Comparison of ENCODE assay signal across 8 cellular contexts in genomic region chr6:13331516-13332348, GRCh38. TPM values are rescaled to one million over a fixed set of nuclear protein-coding genes. Genes with fewer than 3 reads are reported as not detected.
DNase-seq lines count a peak whose midpoint lies in the region; ATAC-seq, FAIRE-seq and TF ChIP-seq lines count a peak whose summit lies in the region.

No MANE protein-coding gene starts in this region.

- no peaks in the 10 kb centered on the region for H3K36me3 Mint-ChIP-seq in T-helper 2 cell treated with Interferon-gamma antibody and Interleukin-4, amounts not matched to agents 5 μg/mL and 100 μg/mL, for 36 hours (ENCODE audit: low read depth)
- no peaks in the 10 kb centered on the region for H3K36me3 Mint-ChIP-seq in activated CD4-positive, alpha-beta memory T cell treated with anti-CD3 and anti-CD28 coated beads for 36 hours

- no peak for ATAC-seq in A549
- no peak for ATAC-seq in HG03460 (IDR thresholded peaks at IDR 0.05; ENCODE audit: unreplicated experiment)

- H3K9me3 Mint-ChIP-seq in T-helper 2 cell treated with Interferon-gamma antibody and Interleukin-4, amounts not matched to agents 5 μg/mL and 100 μg/mL, for 36 hours: no peaks in the 10 kb centered on the region
- H3K9me3 Mint-ChIP-seq in activated CD4-positive, alpha-beta memory T cell treated with anti-CD3 and anti-CD28 coated beads for 36 hours: no peaks in the 10 kb centered on the region

- TF ChIP-seq EP300 in A549 (IDR thresholded peaks at IDR 0.05): no peak

- no peak overlapping the region for H3K4me3 ChIP-seq in A549
- H3K4me3 ChIP-seq in epithelial cell of esophagus (ENCODE audit: low read length): no peak overlapping the region

- no peak overlapping the region for H3K4me3 Mint-ChIP-seq in T-helper 2 cell treated with Interferon-gamma antibody and Interleukin-4, amounts not matched to agents 5 μg/mL and 100 μg/mL, for 36 hours
- no peak overlapping the region for H3K4me3 Mint-ChIP-seq in activated CD4-positive, alpha-beta memory T cell treated with anti-CD3 and anti-CD28 coated beads for 36 hours

- intact Hi-C loops in activated CD4-positive, alpha-beta memory T cell treated with anti-CD3 and anti-CD28 coated beads for 36 hours (cut with micrococcal nuclease): loop anchor here (1.0 to 10.0 kb wide), 4 partner anchors 136 to 733 kb away; no protein-coding TSS in a partner anchor

- CTCF ChIA-PET in A549 (lab: Yijun Ruan, JAX): interaction anchor here (0.7 to 4.9 kb wide), 21 partner anchors 8 to 421 kb away, joined by 3 to 35 read pairs (median 4); no protein-coding TSS in a partner anchor
- CTCF ChIA-PET in activated CD4-positive, alpha-beta memory T cell treated with anti-CD3 and anti-CD28 coated beads for 36 hours (lab: Charles Lee): interaction anchor here (0.6 to 5.7 kb wide), 15 partner anchors 14 to 421 kb away, joined by 3 to 54 read pairs (median 4); partner anchors contain the start of genes NOL7 and SIRT5

- TF ChIP-seq POLR2A in A549 (IDR thresholded peaks at IDR 0.05; ENCODE audit: low read length) (no peak), GM12891 (IDR thresholded peaks at IDR 0.05; ENCODE audit: low read depth, low read length) (no peak)

- POLR2A ChIA-PET in A549 (lab: Yijun Ruan, JAX): no interaction called here
- POLR2A ChIA-PET in activated CD4-positive, alpha-beta memory T cell treated with anti-CD3 and anti-CD28 coated beads for 36 hours (lab: Charles Lee): interaction anchor here (3.9 kb wide), 1 partner anchor 243 kb away, joined by 39 read pairs; the partner anchor contains the start of gene SIRT5

- H3K27me3 Mint-ChIP-seq in T-helper 2 cell treated with Interferon-gamma antibody and Interleukin-4, amounts not matched to agents 5 μg/mL and 100 μg/mL, for 36 hours (ENCODE audit: low read depth): no peaks in the 10 kb centered on the region
- no peaks in the 10 kb centered on the region for H3K27me3 Mint-ChIP-seq in activated CD4-positive, alpha-beta memory T cell treated with anti-CD3 and anti-CD28 coated beads for 36 hours

- FAIRE-seq in A549 (lab: Jason Lieb, UNC) (no peak), GM12891 (lab: Jason Lieb, UNC) (peak; percentile 55)

- no peak overlapping the region for H3K27ac Mint-ChIP-seq in T-helper 2 cell treated with Interferon-gamma antibody and Interleukin-4, amounts not matched to agents 5 μg/mL and 100 μg/mL, for 36 hours
- H3K27ac Mint-ChIP-seq in activated CD4-positive, alpha-beta memory T cell treated with anti-CD3 and anti-CD28 coated beads for 36 hours: no peak overlapping the region

- WGBS in A549 (ENCODE audit: missing lambda C conversion rate): 47% methylated on average over 13 of the region's 13 CpGs

- TF ChIP-seq CTCF in A549 (IDR thresholded peaks at IDR 0.05): peak; percentile 68
- TF ChIP-seq CTCF in epithelial cell of esophagus (IDR thresholded peaks at IDR 0.05; ENCODE audit: insufficient read depth, low read depth, low read length, missing control alignments): peak; percentile 44

- no peak overlapping the region for H3K4me2 ChIP-seq in A549

- TF ChIP-seq RAD21 in A549 (conservative IDR thresholded peaks at IDR 0.05 in 1 of 2, IDR thresholded peaks at IDR 0.05 in 1 of 2): peak; percentile 67 to 73

- H3K9me3 ChIP-seq in A549: no peaks in the 10 kb centered on the region

- H3K27ac ChIP-seq in A549: peak overlapping the region in 1 of 2 experiments; percentile 48; a peak in 2 of 6 replicates

- peak in 1 of 2 experiments; percentile 16 for DNase-seq in A549 (ENCODE audit: low read depth in 1 of 2, low spot score in 1 of 2)
- no peak for DNase-seq in GM12891 (ENCODE audit: insufficient read length, low spot score)
- peak; percentile 37 for DNase-seq in NCI-H82 treated with DMSO at 0.1 percent for 48 hours (lab: John Stamatoyannopoulos, UW; ENCODE audit: unreplicated experiment)
- peak; percentile 34 for DNase-seq in epithelial cell of esophagus (ENCODE audit: low read depth)
- DNase-seq in pons (ENCODE audit: low spot score): peak; percentile 62
- no peak for DNase-seq in T-helper 2 cell treated with Interferon-gamma antibody and Interleukin-4, amounts not matched to agents 5 μg/mL and 100 μg/mL, for 36 hours (ENCODE audit: low spot score)
- DNase-seq in activated CD4-positive, alpha-beta memory T cell treated with anti-CD3 and anti-CD28 coated beads for 36 hours: no peak

- peaks cover 10% of the 10 kb centered on the region; the same call in 1 of the 3 replicates for H3K4me1 ChIP-seq in A549

- peaks cover 29% of the 10 kb centered on the region for H3K4me1 Mint-ChIP-seq in T-helper 2 cell treated with Interferon-gamma antibody and Interleukin-4, amounts not matched to agents 5 μg/mL and 100 μg/mL, for 36 hours (ENCODE audit: low read depth)
- H3K4me1 Mint-ChIP-seq in activated CD4-positive, alpha-beta memory T cell treated with anti-CD3 and anti-CD28 coated beads for 36 hours (ENCODE audit: low read depth): peaks cover 18% of the 10 kb centered on the region

TF ChIP-seq in A549, 52 proteins besides CTCF, POLR2A, EP300 and RAD21:
- no peak for TF ChIP-seq ZFP36 (IDR thresholded peaks at IDR 0.05; ENCODE audit: borderline replicate concordance, partially characterized antibody)
- peak; percentile 75 for TF ChIP-seq SMC3 (IDR thresholded peaks at IDR 0.05)

TF ChIP-seq in GM12891, 5 proteins besides CTCF, POLR2A, EP300 and RAD21:
- no peak for TF ChIP-seq POU2F2 (IDR thresholded peaks at IDR 0.05; ENCODE audit: low read depth, low read length)
- TF ChIP-seq TAF1 (IDR thresholded peaks at IDR 0.05; ENCODE audit: low read depth, low read length): no peak
- no peak for TF ChIP-seq POLR2AphosphoS5 (IDR thresholded peaks at IDR 0.05; ENCODE audit: low read depth, low read length)
- TF ChIP-seq PAX5 (IDR thresholded peaks at IDR 0.05; ENCODE audit: insufficient read depth, low read length, severe bottlenecking): no peak
- TF ChIP-seq SPI1 (IDR thresholded peaks at IDR 0.05; ENCODE audit: low read depth, low read length): no peak
TF ChIP-seq in GM12891: peak in this region for 0.

RNA-seq across cellular contexts. Expression of gene TBC1D7, which starts 3.4 kb away (rescaled TPM):
- polyA plus RNA-seq in A549 (2011; rRNA removed) (55.9 and 78.3 TPM in 2 replicates), A549 (2017; fragmentation: RNase III; extraction: RNeasy Plus Mini Kit Qiagen cat#74134 plus additional on column Dnase treatment) (25.2 to 34.6 TPM (median 28.2 TPM) in 3 replicates)
- polyA plus RNA-seq in A549 (2012; cell fraction: cytosol; rRNA removed): 23.3 and 24.0 TPM in 2 replicates
- 9.6 and 16.8 TPM in 2 replicates for polyA plus RNA-seq in A549 (2012; cell fraction: nucleus; rRNA removed)
- 45.7 and 47.8 TPM in 2 replicates for polyA minus RNA-seq in A549 (2011; rRNA and poly(A)+ RNA removed)
- polyA plus RNA-seq in GM12891 (2012; ENCODE audit: low read depth, missing spikeins): 21.3 TPM
- 10 to 100 TPM; 20.6 to 21.7 TPM for total RNA-seq in activated CD4-positive, alpha-beta memory T cell treated with anti-CD3 and anti-CD28 coated beads for 36 hours

Comparison
In these comparisons a context has a peak if more than half of its experiments do, and no peak if none do; other contexts are left out.
1. DNase-seq: peak in NCI-H82 treated with DMSO at 0.1 percent for 48 hours (single experiment), epithelial cell of esophagus (single experiment) and pons (single experiment); none in GM12891 (single experiment), T-helper 2 cell treated with Interferon-gamma antibody and Interleukin-4, amounts not matched to agents 5 μg/mL and 100 μg/mL, for 36 hours (single experiment) and activated CD4-positive, alpha-beta memory T cell treated with anti-CD3 and anti-CD28 coated beads for 36 hours (single experiment).